ENCODE assay signal across 10 cellular contexts in the genomic region with DNA sequence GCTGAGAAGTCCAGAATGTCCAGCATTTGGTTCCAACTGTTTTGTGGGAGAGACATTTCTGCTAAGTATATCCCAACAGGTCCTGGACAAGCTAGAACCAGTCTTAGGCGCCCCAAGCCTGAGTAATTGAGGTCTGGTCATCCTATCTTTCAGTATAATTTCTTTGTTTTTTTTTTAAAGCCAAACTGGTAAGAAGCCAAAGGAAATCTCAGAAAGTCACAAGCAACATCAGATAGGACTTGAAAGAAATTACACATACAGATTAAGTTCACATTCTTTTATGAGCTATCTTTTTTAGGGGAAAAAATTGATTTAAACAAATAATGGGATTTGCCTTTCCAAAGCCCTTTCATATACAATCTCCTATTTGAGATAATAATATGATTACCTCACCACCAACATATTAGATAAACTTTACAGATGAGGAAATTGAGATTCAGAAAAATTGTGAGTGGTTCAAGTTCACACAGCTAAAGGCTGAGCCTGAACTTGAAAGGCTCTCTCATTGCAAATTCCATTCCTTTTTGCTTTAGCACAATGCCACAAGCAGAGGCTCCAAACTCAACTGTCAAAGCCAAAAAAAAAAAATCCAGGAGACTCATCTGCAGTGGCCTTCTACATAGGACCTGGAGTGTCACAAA. TPM values are rescaled to one million over a fixed set of nuclear protein-coding genes. Genes with fewer than 3 reads are reported as not detected.
DNase-seq lines count a peak whose midpoint lies in the region; ATAC-seq and TF ChIP-seq lines count a peak whose summit lies in the region.
"Had no signal": no experiment of that assay in that cellular context is flagged by ENCODE, and none has a peak within 500 bp of the region (broad histone marks: within the 10 kb centered on the region; RNA-seq: fewer than 3 reads in every experiment).

No MANE protein-coding gene starts in this region.

- H3K36me3 ChIP-seq in adipocyte (ENCODE audit: control insufficient read depth, insufficient read depth, low read length, severe bottlenecking): no peaks in the 10 kb centered on the region
- no peaks in the 10 kb centered on the region for H3K36me3 ChIP-seq in prostate gland

- no peak for DNase-seq in AG04450 (ENCODE audit: low read depth, low spot score)
- peak; percentile 45 for DNase-seq in adipocyte (ENCODE audit: low read depth)
- DNase-seq in fibroblast of the aortic adventitia (ENCODE audit: low read depth): peak; percentile 90
- DNase-seq in prostate gland (ENCODE audit: low spot score): peak; percentile 36
- DNase-seq in NCI-H345 (lab: John Stamatoyannopoulos, UW): no peak
- DNase-seq in CD1c-positive myeloid dendritic cell (ENCODE audit: extremely low spot score): no peak
- no peak for DNase-seq in GM19240 (ENCODE audit: insufficient read length, low spot score)
- DNase-seq: dorsolateral prefrontal cortex, SHP77 treated with DMSO at 0.1 percent for 48 hours had no signal

- CTCF ChIA-PET in AG04450 (lab: Charles Lee): interaction anchor here (0.7 to 4.4 kb wide), 5 partner anchors 10 to 418 kb away, joined by 4 to 31 read pairs (median 8); a partner anchor contains a TSS

- no peak for ATAC-seq in HG03469 (IDR thresholded peaks at IDR 0.05; ENCODE audit: unreplicated experiment)

- POLR2A ChIA-PET in AG04450 (lab: Yijun Ruan, JAX): interaction anchor here (0.6 to 0.9 kb wide), 3 partner anchors 28 to 83 kb away, joined by 3 to 7 read pairs (median 5); no protein-coding TSS in a partner anchor

- TF ChIP-seq CTCF in AG04450 (IDR thresholded peaks at IDR 0.05; ENCODE audit: low read depth, low read length) (no peak), fibroblast of the aortic adventitia (IDR thresholded peaks at IDR 0.05; ENCODE audit: insufficient read depth, low read length) (no peak), prostate gland (IDR thresholded peaks at IDR 0.05) (no peak)

- H3K4me1 ChIP-seq in adipocyte (ENCODE audit: control insufficient read depth, insufficient read depth, low read length) (peaks cover 68% of the 10 kb centered on the region), prostate gland (replicated peaks) (no peaks in the 10 kb centered on the region)

- intact Hi-C loops in prostate gland (cut with DNase I): no loop called here

- no peak overlapping the region for H3K4me3 ChIP-seq in AG04450 (ENCODE audit: low read depth, low read length)
- peak overlapping the region; percentile 8 for H3K4me3 ChIP-seq in adipocyte (ENCODE audit: low read length)
- no peak overlapping the region for H3K4me3 ChIP-seq in fibroblast of the aortic adventitia (ENCODE audit: low read depth, low read length)
- H3K4me3 ChIP-seq in prostate gland: no peak overlapping the region
- H3K4me3 ChIP-seq: dorsolateral prefrontal cortex had no signal

- no peak for TF ChIP-seq POLR2A in prostate gland (IDR thresholded peaks at IDR 0.05)

- H3K27ac ChIP-seq in AG04450 (ENCODE audit: low read depth, low read length) (peak overlapping the region; percentile 59), prostate gland (peak overlapping the region; percentile 61 to 74)

- no peaks in the 10 kb centered on the region for H3K27me3 ChIP-seq in AG04450 (ENCODE audit: control insufficient read depth, insufficient read depth, low read length)
- H3K27me3 ChIP-seq in adipocyte (replicated peaks; ENCODE audit: control insufficient read depth, insufficient read depth, low read length): no peaks in the 10 kb centered on the region
- no peaks in the 10 kb centered on the region for H3K27me3 ChIP-seq in prostate gland (replicated peaks; ENCODE audit: insufficient read depth)

- WGBS in prostate gland: 44% methylated on average over 1 of the region's 1 CpG

- H3K9me3 ChIP-seq in AG04450 (ENCODE audit: control insufficient read depth, insufficient read depth, low read length) (no peaks in the 10 kb centered on the region), adipocyte (ENCODE audit: control insufficient read depth, low read length) (no peaks in the 10 kb centered on the region), prostate gland (no peaks in the 10 kb centered on the region)

- peak overlapping the region; percentile 18 for H3K9ac ChIP-seq in adipocyte (ENCODE audit: low read length)

RNA-seq across cellular contexts. Expression of a gene that starts 15.0 kb away (rescaled TPM):
- polyA plus RNA-seq in AG04450 (2011; rRNA removed): 255 and 334 TPM in 2 replicates
- 269 and 320 TPM in 2 replicates for polyA minus RNA-seq in AG04450 (2011; rRNA and poly(A)+ RNA removed)
- total RNA-seq in fibroblast of the aortic adventitia (ENCODE audit: low replicate concordance) (13.5 and 30.0 TPM in 2 replicates), prostate gland (10 to 100 TPM; 63.2 to 82.0 TPM)

Comparison
In these comparisons a context has a peak if more than half of its experiments do, and no peak if none do; other contexts are left out.
1. DNase-seq: peak in adipocyte (single experiment), fibroblast of the aortic adventitia (single experiment) and prostate gland (single experiment); none in AG04450 (single experiment), NCI-H345 (single experiment), CD1c-positive myeloid dendritic cell (single experiment) and GM19240 (single experiment).